Comparison of ENCODE assay signal across 12 cellular contexts in the genomic region with DNA sequence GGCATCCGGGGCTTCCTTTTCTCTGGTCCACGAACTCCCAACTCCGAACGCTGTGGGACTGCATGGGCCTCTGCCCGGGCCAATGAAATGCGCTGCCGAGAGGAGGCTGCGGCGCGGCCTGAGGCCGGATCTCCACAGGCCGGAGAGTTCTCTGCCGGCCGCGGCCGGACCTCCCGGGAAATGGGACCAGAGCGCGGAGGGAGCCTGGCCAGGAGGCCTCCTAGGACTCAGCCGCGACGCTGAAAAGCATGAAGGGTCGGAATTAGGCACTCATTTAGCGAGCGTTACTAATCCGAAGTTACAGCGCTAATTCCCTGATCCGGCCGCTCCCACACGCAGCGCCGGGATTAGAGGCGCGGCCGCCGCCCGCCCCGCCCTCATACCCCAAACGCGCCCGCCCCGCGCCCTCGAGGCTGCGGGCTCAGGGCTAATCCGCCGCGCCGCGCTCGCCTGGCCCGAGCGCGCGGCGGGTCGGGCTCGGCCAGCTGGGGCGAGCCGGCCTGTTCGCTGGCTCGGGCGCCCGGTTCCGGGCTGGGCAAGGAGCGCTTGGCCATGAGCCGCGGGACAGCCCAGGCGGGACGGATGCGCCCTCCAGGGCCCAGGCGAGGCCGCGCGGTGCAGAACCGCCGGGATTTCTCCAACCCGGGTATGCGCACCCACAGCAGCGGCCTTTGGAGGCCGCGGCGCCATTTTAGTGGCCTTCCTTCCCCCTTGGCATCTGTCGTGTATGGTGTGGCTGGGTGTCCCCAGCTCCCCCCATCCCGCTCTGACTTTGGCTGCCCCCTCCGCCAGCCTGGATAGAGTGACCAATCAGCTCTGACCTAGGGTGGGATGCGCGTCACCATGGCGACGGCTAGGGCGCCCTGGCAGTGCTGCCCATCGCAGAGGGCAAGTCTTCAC. TPM values are rescaled to one million over a fixed set of nuclear protein-coding genes. Genes with fewer than 3 reads are reported as not detected.
DNase-seq lines count a peak whose midpoint lies in the region; ATAC-seq and TF ChIP-seq lines count a peak whose summit lies in the region.
"Had no signal": no experiment of that assay in that cellular context is flagged by ENCODE, and none has a peak within 500 bp of the region (broad histone marks: within the 10 kb centered on the region; RNA-seq: fewer than 3 reads in every experiment).

No MANE protein-coding gene starts in this region.

- H3K27ac ChIP-seq in hepatocyte, result no peak overlapping the region
- H3K27ac ChIP-seq in rectal smooth muscle tissue (ENCODE audit: low read depth, low read length), result no peak overlapping the region
- H3K27ac ChIP-seq in CD4-positive, alpha-beta memory T cell (ENCODE audit: low read depth, low read length), result no peak overlapping the region
- H3K27ac ChIP-seq: C4-2B had no signal

- peak overlapping the region in 1 of 7 donors; percentile 59 for H3K27ac Mint-ChIP-seq in CD4-positive, alpha-beta memory T cell
- H3K27ac Mint-ChIP-seq: activated CD4-positive, alpha-beta T cell treated with anti-CD3 and anti-CD28 coated beads for 36 hours; activated naive CD8-positive, alpha-beta T cell had no signal

- H3K9me3 Mint-ChIP-seq in CD4-positive, alpha-beta memory T cell, result peaks cover 0 to 4% (median 0%) of the 10 kb centered on the region in 8 donors

- no peaks in the 10 kb centered on the region for H3K9me3 ChIP-seq in hepatocyte (ENCODE audit: low read depth)
- H3K9me3 ChIP-seq in CD4-positive, alpha-beta memory T cell (ENCODE audit: control insufficient read depth in 1 of 2, low read length in 2 of 2), result no peaks in the 10 kb centered on the region

- no peak overlapping the region for H3K4me3 Mint-ChIP-seq in CD4-positive, alpha-beta memory T cell
- H3K4me3 Mint-ChIP-seq: activated CD4-positive, alpha-beta T cell treated with anti-CD3 and anti-CD28 coated beads for 36 hours had no signal

- H3K27me3 ChIP-seq in hepatocyte (peaks cover 98% of the 10 kb centered on the region), rectal smooth muscle tissue (ENCODE audit: control insufficient read depth, insufficient read depth, low read length) (peaks cover 56% of the 10 kb centered on the region)
- H3K27me3 ChIP-seq in CD4-positive, alpha-beta memory T cell (ENCODE audit: insufficient read depth, low read length), result peaks cover 43% of the 10 kb centered on the region

- no peaks in the 10 kb centered on the region for H4K20me1 ChIP-seq in hepatocyte (ENCODE audit: insufficient read depth, poor library complexity, severe bottlenecking)

- H3K4me1 ChIP-seq in hepatocyte (ENCODE audit: insufficient read depth) (peaks cover 7% of the 10 kb centered on the region), rectal smooth muscle tissue (ENCODE audit: control insufficient read depth, insufficient read depth, low read length) (no peaks in the 10 kb centered on the region)
- peaks cover 20% of the 10 kb centered on the region for H3K4me1 ChIP-seq in CD4-positive, alpha-beta memory T cell (ENCODE audit: insufficient read depth, low read length)

- intact Hi-C loops in CD4-positive, alpha-beta memory T cell (cut with micrococcal nuclease), result no loop called here

- POLR2A ChIA-PET in CD4-positive, alpha-beta memory T cell (lab: Charles Lee; ENCODE audit: partially characterized antibody), result no interaction called here

- H3K4me1 Mint-ChIP-seq in CD4-positive, alpha-beta memory T cell, result peaks cover 7 to 28% (median 14%) of the 10 kb centered on the region in 4 donors

- no peak overlapping the region for H3K9ac ChIP-seq in rectal smooth muscle tissue (ENCODE audit: low read length)

- CTCF ChIA-PET in CD4-positive, alpha-beta memory T cell (lab: Charles Lee; ENCODE audit: partially characterized antibody), result interaction anchor here (2.1 kb wide), 1 partner anchor 13 kb away, joined by 19 read pairs; no protein-coding TSS in a partner anchor

- no peak for ATAC-seq in HG02798 (IDR thresholded peaks at IDR 0.05; ENCODE audit: poor library complexity, unreplicated experiment)
- ATAC-seq: activated CD4-positive, alpha-beta T cell treated with anti-CD3 and anti-CD28 coated beads for 36 hours had no signal

- TF ChIP-seq CTCF in hepatocyte (IDR thresholded peaks at IDR 0.05; ENCODE audit: poor library complexity), result no peak

- H3K36me3 ChIP-seq in hepatocyte (replicated peaks; ENCODE audit: insufficient read depth, low read depth) (no peaks in the 10 kb centered on the region), rectal smooth muscle tissue (ENCODE audit: control insufficient read depth, insufficient read depth, low read length) (no peaks in the 10 kb centered on the region)
- H3K36me3 ChIP-seq in CD4-positive, alpha-beta memory T cell (ENCODE audit: insufficient read depth, low read length), result no peaks in the 10 kb centered on the region

- H3K4me2 ChIP-seq in hepatocyte, result peak overlapping the region; percentile 69

- WGBS in hepatocyte (ENCODE audit: low lambda C conversion rate, missing lambda C conversion rate), result 3% methylated on average over 54 of the region's 92 CpGs

- H3K9me2 ChIP-seq in hepatocyte (replicated peaks; ENCODE audit: insufficient read depth), result no peaks in the 10 kb centered on the region

- no peaks in the 10 kb centered on the region for H3K79me2 ChIP-seq in hepatocyte

- no peak overlapping the region for H2AFZ ChIP-seq in hepatocyte

- peak; percentile 15 for DNase-seq in Daoy (ENCODE audit: low read depth)
- peak; percentile 71 for DNase-seq in astrocyte of the hippocampus (ENCODE audit: low read depth, low spot score)
- DNase-seq in hepatocyte (ENCODE audit: low spot score), result no peak
- DNase-seq in ureter (ENCODE audit: low spot score), result no peak
- DNase-seq in NCI-H2227 (lab: John Stamatoyannopoulos, UW; ENCODE audit: unreplicated experiment), result no peak
- no peak for DNase-seq in CD4-positive, alpha-beta memory T cell
- DNase-seq: activated CD4-positive, alpha-beta T cell treated with anti-CD3 and anti-CD28 coated beads for 36 hours; NCI-H1417 had no signal

- H3K4me3 ChIP-seq in hepatocyte, result no peak overlapping the region
- H3K4me3 ChIP-seq in rectal smooth muscle tissue (ENCODE audit: low read length), result peak overlapping the region; percentile 41
- no peak overlapping the region for H3K4me3 ChIP-seq in CD4-positive, alpha-beta memory T cell (ENCODE audit: low read length in 2 of 2)

- peaks cover 54 to 57% of the 10 kb centered on the region in 2 donors for H3K27me3 Mint-ChIP-seq in CD4-positive, alpha-beta memory T cell

- no peaks in the 10 kb centered on the region for H3K36me3 Mint-ChIP-seq in CD4-positive, alpha-beta memory T cell
- H3K36me3 Mint-ChIP-seq: activated naive CD8-positive, alpha-beta T cell had no signal

RNA-seq across cellular contexts. Expression of a gene that starts 36.8 kb away (rescaled TPM):
- total RNA-seq in Daoy (2014; rRNA removed; shearing (Covaris generic)), result 30.9 and 35.0 TPM in 2 replicates
- 28.0 and 54.0 TPM in 2 replicates for total RNA-seq in hepatocyte
- 34.0 and 44.1 TPM in 2 replicates for polyA plus RNA-seq in hepatocyte
- total RNA-seq in ureter, result 64.8 TPM
- total RNA-seq in CD4-positive, alpha-beta memory T cell, result 100 to 1,000 TPM; 148 to 151 TPM
- polyA plus RNA-seq in CD4-positive, alpha-beta memory T cell, result 10 to 100 TPM; 19.4 to 51.4 TPM

Comparison
In these comparisons a context has a peak if more than half of its experiments do, and no peak if none do; other contexts are left out.
1. DNase-seq: peak in Daoy (single experiment) and astrocyte of the hippocampus (single experiment); none in hepatocyte (single experiment), ureter (single experiment), NCI-H2227 (single experiment) and CD4-positive, alpha-beta memory T cell (0 of 5).